ENCODE assay signal across 13 cellular contexts in genomic region chr14:24092110-24092959, GRCh38. TPM values are rescaled to one million over a fixed set of nuclear protein-coding genes. Genes with fewer than 3 reads are reported as not detected.
DNase-seq lines count a peak whose midpoint lies in the region; ATAC-seq and TF ChIP-seq lines count a peak whose summit lies in the region.
"Had no signal": no experiment of that assay in that cellular context is flagged by ENCODE, and none has a peak within 500 bp of the region (broad histone marks: within the 10 kb centered on the region; RNA-seq: fewer than 3 reads in every experiment).

No MANE protein-coding gene starts in this region.

- DNase-seq in Karpas-422 (no peak), colonic mucosa (peak; percentile 54), neural crest cell (ENCODE audit: low read depth, low spot score) (no peak), putamen (ENCODE audit: low spot score) (no peak), PC-3 (no peak)
- DNase-seq: DMS153; endodermal cell; NCI-H2029; stimulated activated CD4-positive, alpha-beta T cell treated with anti-CD3 and anti-CD28 coated beads, Interleukin-1b, Interleukin-23, amount 100 ng/mL, for 48 hours had no signal

- TF ChIP-seq CTCF in C4-2B (conservative IDR thresholded peaks at IDR 0.05) (no peak), colonic mucosa (IDR thresholded peaks at IDR 0.05) (no peak), neural crest cell (conservative IDR thresholded peaks at IDR 0.05) (no peak), PC-3 (conservative IDR thresholded peaks at IDR 0.05; ENCODE audit: low read depth, low read length) (no peak)

- H3F3A ChIP-seq in PC-3 (ENCODE audit: low read length, unreplicated experiment), result no peaks in the 10 kb centered on the region

- intact Hi-C loops in colonic mucosa (cut with DNase I), result no loop called here
- intact Hi-C loops in PC-3 (cut with micrococcal nuclease), result no loop called here

- H3K9me2 ChIP-seq in Karpas-422 (replicated peaks; ENCODE audit: insufficient read depth, low read length) (no peaks in the 10 kb centered on the region), PC-3 (replicated peaks; ENCODE audit: low read length) (no peaks in the 10 kb centered on the region)

- H3K4me1 Mint-ChIP-seq in neural crest cell, result peaks cover 38% of the 10 kb centered on the region

- CTCF ChIA-PET in PC-3 (lab: Charles Lee), result interaction anchor here (0.8 to 1.0 kb wide), 2 partner anchors 16 to 34 kb away, joined by 4 to 5 read pairs; no protein-coding TSS in a partner anchor

- H4K20me1 ChIP-seq in Karpas-422 (ENCODE audit: insufficient read depth, low read depth, low read length) (no peaks in the 10 kb centered on the region), PC-3 (ENCODE audit: low read length) (no peaks in the 10 kb centered on the region)

- H3K36me3 Mint-ChIP-seq in neural crest cell (ENCODE audit: low read depth), result no peaks in the 10 kb centered on the region

- POLR2A ChIA-PET in PC-3 (lab: Charles Lee; ENCODE audit: unreplicated experiment), result interaction anchor here (0.6 kb wide), 1 partner anchor 12 kb away, joined by 5 read pairs; no protein-coding TSS in a partner anchor

- no peaks in the 10 kb centered on the region for H3K9me3 Mint-ChIP-seq in neural crest cell
- H3K9me3 Mint-ChIP-seq: endodermal cell had no signal

- no peaks in the 10 kb centered on the region for H3K9me3 ChIP-seq in Karpas-422 (ENCODE audit: low read length)
- H3K9me3 ChIP-seq in colonic mucosa, result no peaks in the 10 kb centered on the region
- no peaks in the 10 kb centered on the region for H3K9me3 ChIP-seq in PC-3 (ENCODE audit: low read length)
- H3K9me3 ChIP-seq: neutrophil had no signal

- H3K27me3 Mint-ChIP-seq in neural crest cell (ENCODE audit: low read depth), result no peaks in the 10 kb centered on the region

- peaks cover 18% of the 10 kb centered on the region for H3K79me2 ChIP-seq in Karpas-422 (ENCODE audit: low read length)
- peaks cover 8% of the 10 kb centered on the region; the same call in 1 of the 2 replicates for H3K79me2 ChIP-seq in PC-3 (ENCODE audit: low read length)

- H3K9ac ChIP-seq in Karpas-422 (ENCODE audit: low read length) (peak overlapping the region; percentile 97; the same call in 1 of the 2 replicates), colonic mucosa (ENCODE audit: low read depth in 2 of 2, low read length in 2 of 2) (peak overlapping the region in 1 of 2 donors; percentile 29), PC-3 (ENCODE audit: low read length) (no peak overlapping the region)

- H3K27ac ChIP-seq in C4-2B, result peak overlapping the region; percentile 98
- H3K27ac ChIP-seq in Karpas-422 (ENCODE audit: low read length), result peak overlapping the region; percentile 60; the same call in 1 of the 2 replicates
- H3K27ac ChIP-seq in colonic mucosa, result peak overlapping the region; percentile 99
- no peak overlapping the region for H3K27ac ChIP-seq in PC-3 (ENCODE audit: low read length)
- H3K27ac ChIP-seq: neutrophil had no signal

- H2AFZ ChIP-seq in Karpas-422 (ENCODE audit: low read length), result no peak overlapping the region
- H2AFZ ChIP-seq in PC-3 (ENCODE audit: low read length), result no peak overlapping the region

- ATAC-seq in PC-3 (no peak), HG03520 (IDR thresholded peaks at IDR 0.05; ENCODE audit: unreplicated experiment) (no peak), GM21528 (IDR thresholded peaks at IDR 0.05; ENCODE audit: low FRiP score, unreplicated experiment) (no peak)

- H3K36me3 ChIP-seq in Karpas-422 (ENCODE audit: insufficient read depth, low read length), result no peaks in the 10 kb centered on the region
- H3K36me3 ChIP-seq in colonic mucosa, result no peaks in the 10 kb centered on the region
- H3K36me3 ChIP-seq in PC-3 (ENCODE audit: low read depth, low read length), result no peaks in the 10 kb centered on the region
- H3K36me3 ChIP-seq: neutrophil had no signal

- BruUV-seq in PC-3 (replicated peaks; lab: Mats Ljungman, UMichigan), result no TSS peak

- H3K4me3 Mint-ChIP-seq in neural crest cell, result peak overlapping the region; percentile 94

- no peak overlapping the region for H3K4me2 ChIP-seq in Karpas-422 (ENCODE audit: low read depth, low read length, poor library complexity, severe bottlenecking)
- H3K4me2 ChIP-seq in PC-3 (ENCODE audit: low read length), result no peak overlapping the region

- H3K4me3 ChIP-seq in Karpas-422 (ENCODE audit: low read length) (no peak overlapping the region), colonic mucosa (no peak overlapping the region), PC-3 (ENCODE audit: low read length) (no peak overlapping the region)

- H3K27me3 ChIP-seq in Karpas-422 (ENCODE audit: low read length) (no peaks in the 10 kb centered on the region), colonic mucosa (no peaks in the 10 kb centered on the region), PC-3 (ENCODE audit: low read length) (no peaks in the 10 kb centered on the region)

- H3K27ac Mint-ChIP-seq in neural crest cell (ENCODE audit: unreplicated experiment), result peak overlapping the region; percentile 3

- H3K4me1 ChIP-seq in Karpas-422 (ENCODE audit: low read length) (peaks cover 29% of the 10 kb centered on the region), colonic mucosa (peaks cover 8% of the 10 kb centered on the region), PC-3 (ENCODE audit: insufficient read depth, low read length) (peaks cover 9% of the 10 kb centered on the region)

RNA-seq across cellular contexts. Expression of gene PCK2, which starts 1.8 kb away (rescaled TPM):
- 106 and 151 TPM in 2 replicates for total RNA-seq in Karpas-422 (2014; rRNA removed; shearing (Covaris generic); ENCODE audit: low replicate concordance)
- total RNA-seq in colonic mucosa, result 100 to 1,000 TPM; 133 to 173 TPM
- 26.1 and 26.7 TPM in 2 replicates for total RNA-seq in neural crest cell
- total RNA-seq in PC-3 (2014; rRNA removed), result 10.0 and 11.6 TPM in 2 replicates

RNA-seq across cellular contexts. Expression of gene CPNE6, which starts 21.0 kb away (rescaled TPM):
- total RNA-seq in Karpas-422 (2014; rRNA removed; shearing (Covaris generic); ENCODE audit: low replicate concordance), result 0.04 and 1.3 TPM in 2 replicates
- total RNA-seq in colonic mucosa (under 1 TPM in 1 of 2 donors, not detected in 1; 0.45 TPM), neural crest cell (not detected in 2 replicates), PC-3 (2014; rRNA removed) (not detected in 2 replicates)
- total RNA-seq: endodermal cell had no signal

RNA-seq across cellular contexts. Expression of gene DCAF11, which starts 22.2 kb away (rescaled TPM):
- total RNA-seq in Karpas-422 (2014; rRNA removed; shearing (Covaris generic); ENCODE audit: low replicate concordance), result 93.5 and 103 TPM in 2 replicates
- total RNA-seq in colonic mucosa (100 to 1,000 TPM in 1 of 2 donors, 10 to 100 TPM in 1; 89.2 to 106 TPM), neural crest cell (52.5 and 53.9 TPM in 2 replicates), PC-3 (2014; rRNA removed) (68.2 and 85.8 TPM in 2 replicates)

RNA-seq across cellular contexts. Expression of gene NRL, which starts 22.4 kb away (rescaled TPM):
- total RNA-seq in Karpas-422 (2014; rRNA removed; shearing (Covaris generic); ENCODE audit: low replicate concordance), result 1.5 and 2.5 TPM in 2 replicates
- total RNA-seq in colonic mucosa, result 1 to 10 TPM in 1 of 2 donors, under 1 TPM in 1; 0.88 to 2.7 TPM
- total RNA-seq in neural crest cell, result 1.2 and 2.3 TPM in 2 replicates
- 1.5 and 1.7 TPM in 2 replicates for total RNA-seq in PC-3 (2014; rRNA removed)

RNA-seq across cellular contexts. Expression of gene FITM1, which starts 38.1 kb away (rescaled TPM):
- 0.89 and 1.6 TPM in 2 replicates for total RNA-seq in Karpas-422 (2014; rRNA removed; shearing (Covaris generic); ENCODE audit: low replicate concordance)
- total RNA-seq in colonic mucosa, result 1 to 10 TPM in 1 of 2 donors, under 1 TPM in 1; 0.85 to 1.5 TPM
- 0.42 and 0.66 TPM in 2 replicates for total RNA-seq in neural crest cell
- 0.55 TPM in 1 of 2 replicates, not detected in the other for total RNA-seq in PC-3 (2014; rRNA removed)
